In genomic region chr14:61525293-61526011, GRCh38 we compare ENCODE assay signal across 8 cellular contexts.
DNase-seq lines count a peak whose midpoint lies in the region; ATAC-seq and TF ChIP-seq lines count a peak whose summit lies in the region.

No MANE protein-coding gene starts in this region.

- peaks cover 0 to 24% (median 13%) of the 10 kb centered on the region in 11 experiments; a peak in 15 of 22 replicates for H3K36me3 ChIP-seq in BLaER1 treated with 17β-estradiol and CSF1 and Interleukin-3, amounts not matched to agents 10 nM and 100 nM

- H3K27ac Mint-ChIP-seq in activated CD8-positive, alpha-beta T cell treated with anti-CD3 and anti-CD28 coated beads for 36 hours, result peak overlapping the region; percentile 87

- H3K9me3 ChIP-seq in BLaER1 treated with 17β-estradiol and CSF1 and Interleukin-3, amounts not matched to agents 10 nM and 100 nM (replicated peaks in 1 of 11), result peaks cover 0 to 9% (median 0%) of the 10 kb centered on the region in 11 experiments; a peak in 5 of 22 replicates

- TF ChIP-seq CTCF in activated CD8-positive, alpha-beta T cell treated with anti-CD3 and anti-CD28 coated beads for 36 hours (IDR thresholded peaks at IDR 0.05), result no peak

- no peaks in the 10 kb centered on the region for H3K27me3 Mint-ChIP-seq in activated CD8-positive, alpha-beta T cell treated with anti-CD3 and anti-CD28 coated beads for 36 hours

- H3K4me1 ChIP-seq in BLaER1 treated with 17β-estradiol and CSF1 and Interleukin-3, amounts not matched to agents 10 nM and 100 nM, result peaks cover 46 to 67% (median 51%) of the 10 kb centered on the region in 10 experiments

- peaks cover 88% of the 10 kb centered on the region for H3K4me1 Mint-ChIP-seq in activated CD8-positive, alpha-beta T cell treated with anti-CD3 and anti-CD28 coated beads for 36 hours (ENCODE audit: low read depth)

- H3K4me3 Mint-ChIP-seq in activated CD8-positive, alpha-beta T cell treated with anti-CD3 and anti-CD28 coated beads for 36 hours, result peak overlapping the region; percentile 43

- intact Hi-C loops in activated CD8-positive, alpha-beta T cell treated with anti-CD3 and anti-CD28 coated beads for 36 hours (cut with micrococcal nuclease), result loop anchor here (2.0 to 5.0 kb wide), 4 partner anchors 42 to 172 kb away; partner anchors contain the start of gene HIF1A

- ATAC-seq in GM21360 (IDR thresholded peaks at IDR 0.05; ENCODE audit: unreplicated experiment) (peak; percentile 80), esophagus mucosa (peak; percentile 94)
- ATAC-seq in activated CD8-positive, alpha-beta T cell treated with anti-CD3 and anti-CD28 coated beads for 36 hours, result peak; percentile 77

- H3K9me3 Mint-ChIP-seq in activated CD8-positive, alpha-beta T cell treated with anti-CD3 and anti-CD28 coated beads for 36 hours, result peaks cover 10% of the 10 kb centered on the region

- CTCF ChIA-PET in activated CD8-positive, alpha-beta T cell treated with anti-CD3 and anti-CD28 coated beads for 36 hours (lab: Charles Lee), result interaction anchor here (0.8 to 6.1 kb wide), 10 partner anchors 11 to 313 kb away, joined by 3 to 39 read pairs (median 4); no protein-coding TSS in a partner anchor

- H3K27me3 ChIP-seq in BLaER1 treated with 17β-estradiol and CSF1 and Interleukin-3, amounts not matched to agents 10 nM and 100 nM, result no peaks in the 10 kb centered on the region

- H3K36me3 Mint-ChIP-seq in activated CD8-positive, alpha-beta T cell treated with anti-CD3 and anti-CD28 coated beads for 36 hours (ENCODE audit: low read depth), result peaks cover 72% of the 10 kb centered on the region

- peak overlapping the region; percentile 8 to 96 (median 52); a peak in 14 of 22 replicates for H3K27ac ChIP-seq in BLaER1 treated with 17β-estradiol and CSF1 and Interleukin-3, amounts not matched to agents 10 nM and 100 nM

- peak overlapping the region in 5 of 11 experiments; percentile 20 to 89 (median 73); a peak in 8 of 22 replicates for H3K9ac ChIP-seq in BLaER1 treated with 17β-estradiol and CSF1 and Interleukin-3, amounts not matched to agents 10 nM and 100 nM

- peak overlapping the region; percentile 62 to 93 (median 74) for H3K4me2 ChIP-seq in BLaER1 treated with 17β-estradiol and CSF1 and Interleukin-3, amounts not matched to agents 10 nM and 100 nM

- DNase-seq in HK-2 (ENCODE audit: unreplicated experiment) (peak; percentile 90), renal cortical epithelial cell (ENCODE audit: low read depth) (peak; percentile 99), COLO668 (lab: John Stamatoyannopoulos, UW; ENCODE audit: unreplicated experiment) (no peak), NCI-H146 treated with DMSO at 0.1 percent for 48 hours (lab: John Stamatoyannopoulos, UW; ENCODE audit: unreplicated experiment) (no peak)
- DNase-seq in activated CD8-positive, alpha-beta T cell treated with anti-CD3 and anti-CD28 coated beads for 36 hours, result peak; percentile 89

- 0 out of 20 replicates have a peak overlapping the region, but pooled peaks of 1 of the 10 experiments have one; percentile 7 for H3K4me3 ChIP-seq in BLaER1 treated with 17β-estradiol and CSF1 and Interleukin-3, amounts not matched to agents 10 nM and 100 nM

- POLR2A ChIA-PET in activated CD8-positive, alpha-beta T cell treated with anti-CD3 and anti-CD28 coated beads for 36 hours (lab: Charles Lee), result interaction anchor here (0.7 to 2.5 kb wide), 13 partner anchors 8 to 70 kb away, joined by 3 to 9 read pairs (median 4); no protein-coding TSS in a partner anchor

- H4K20me1 ChIP-seq in BLaER1 treated with 17β-estradiol and CSF1 and Interleukin-3, amounts not matched to agents 10 nM and 100 nM, result no peaks in the 10 kb centered on the region

Comparison
In these comparisons a context has a peak if more than half of its experiments do, and no peak if none do; other contexts are left out.
1. DNase-seq: peak in HK-2 (single experiment), activated CD8-positive, alpha-beta T cell treated with anti-CD3 and anti-CD28 coated beads for 36 hours (single experiment) and renal cortical epithelial cell (single experiment); none in COLO668 (single experiment) and NCI-H146 treated with DMSO at 0.1 percent for 48 hours (single experiment).
2. Peak in every context shown above with its lines, with median percentiles within 50 percentile points of each other: ATAC-seq.